Comparison of ENCODE assay signal across 5 cellular contexts in the genomic region with DNA sequence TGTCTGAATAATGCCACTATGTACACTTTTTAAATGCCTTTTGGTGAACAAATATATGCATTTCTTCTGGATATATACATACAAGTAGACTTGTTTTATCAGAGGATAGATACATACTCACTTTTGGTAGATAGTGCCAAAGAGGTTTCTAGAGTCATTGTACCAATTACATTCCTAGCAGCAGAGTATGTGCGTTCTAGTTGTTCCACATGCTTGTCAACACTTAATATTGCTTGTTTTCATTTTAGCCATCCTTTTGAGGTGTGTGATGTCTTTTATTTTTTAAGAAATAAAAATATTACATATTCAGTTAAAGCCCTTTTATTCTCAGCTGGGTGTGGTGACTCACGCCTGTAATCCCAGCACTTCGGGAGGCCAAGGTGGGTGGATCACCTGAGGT. TPM values are rescaled to one million over a fixed set of nuclear protein-coding genes. Genes with fewer than 3 reads are reported as not detected.
"Had no signal": no experiment of that assay in that cellular context is flagged by ENCODE, and none has a peak within 500 bp of the region (broad histone marks: within the 10 kb centered on the region; RNA-seq: fewer than 3 reads in every experiment).

No MANE protein-coding gene starts in this region.

RNA-seq across cellular contexts. Expression of gene TBC1D26, which starts 23.2 kb away (rescaled TPM):
- total RNA-seq: M059J, PC-3, Right ventricle myocardium inferior, RPMI7951, SK-MEL-5 had no signal
